Comparison of ENCODE assay signal across 1 cellular context in genomic region chr1:214328770-214329455, GRCh38.
TF ChIP-seq lines count a peak whose summit lies in the region.

No MANE protein-coding gene starts in this region.

TF ChIP-seq in HepG2, 621 proteins besides CTCF, POLR2A, EP300 and RAD21 (continued from another document):
- TF ChIP-seq HMGXB4 (CRISPR knock-in tag; IDR thresholded peaks at IDR 0.05; ENCODE audit: borderline replicate concordance in 1 of 2, low read depth in 1 of 2) (0 out of 4 replicates have a peak, but pooled peaks of 1 of the 2 experiments have one; percentile 46), ZBTB10 (CRISPR knock-in tag; IDR thresholded peaks at IDR 0.05; ENCODE audit: borderline replicate concordance) (no peak), FOSL2 (CRISPR knock-in tag; IDR thresholded peaks at IDR 0.05) (peak; percentile 66), ZNF280D (CRISPR knock-in tag; IDR thresholded peaks at IDR 0.05) (no peak), HOXA9 (CRISPR knock-in tag; IDR thresholded peaks at IDR 0.05; ENCODE audit: borderline replicate concordance) (no peak)
